ENCODE assay signal across 4 cellular contexts in genomic region chrX:54435121-54435520, GRCh38.
TF ChIP-seq lines count a peak whose summit lies in the region.

No MANE protein-coding gene starts in this region.

TF ChIP-seq in A549, 52 proteins besides CTCF, POLR2A, EP300 and RAD21:
- TF ChIP-seq CEBPB (IDR thresholded peaks at IDR 0.05) (no peak), CHD4 (IDR thresholded peaks at IDR 0.05; ENCODE audit: borderline replicate concordance) (no peak), SMC3 (IDR thresholded peaks at IDR 0.05) (no peak), MAFK (IDR thresholded peaks at IDR 0.05; ENCODE audit: partially characterized antibody) (peak; percentile 65), JUN (IDR thresholded peaks at IDR 0.05) (no peak), MAX (IDR thresholded peaks at IDR 0.05) (no peak), HOXA7 (CRISPR knock-in tag; IDR thresholded peaks at IDR 0.05) (no peak)

TF ChIP-seq in IMR-90, 13 proteins besides CTCF, POLR2A, EP300 and RAD21:
- no peak for TF ChIP-seq CEBPB (IDR thresholded peaks at IDR 0.05; ENCODE audit: low read depth, low read length)
- TF ChIP-seq MAFK (IDR thresholded peaks at IDR 0.05; ENCODE audit: low read depth, low read length), result peak; percentile 38; the same call in 1 of the 2 replicates
- TF ChIP-seq MAZ (IDR thresholded peaks at IDR 0.05; ENCODE audit: borderline replicate concordance, low read depth, low read length), result no peak

TF ChIP-seq in K562, 482 proteins besides CTCF, POLR2A, EP300 and RAD21:
- TF ChIP-seq HNRNPL (IDR thresholded peaks at IDR 0.05; ENCODE audit: low read depth, low read length) (no peak), ZNF316 (IDR thresholded peaks at IDR 0.05) (peak; percentile 73), MAFG (tag; conservative IDR thresholded peaks at IDR 0.05) (0 out of 2 replicates have a peak, but pooled peaks have one; percentile 22), C11orf30 (IDR thresholded peaks at IDR 0.05; ENCODE audit: low read depth) (peak; percentile 55; the same call in 1 of the 2 replicates)

TF ChIP-seq in SK-N-SH treated with all-trans-retinoic acid at 6 μM for 48 hours, 23 proteins besides CTCF, POLR2A, EP300 and RAD21:
- TF ChIP-seq BACH2 (CRISPR knock-in tag; IDR thresholded peaks at IDR 0.05; ENCODE audit: borderline replicate concordance) (no peak), ZFP3 (CRISPR knock-in tag; IDR thresholded peaks at IDR 0.05) (no peak), GLIS3 (CRISPR knock-in tag; IDR thresholded peaks at IDR 0.05) (no peak), SNAI2 (CRISPR knock-in tag; IDR thresholded peaks at IDR 0.05) (no peak), PPARA (CRISPR knock-in tag; IDR thresholded peaks at IDR 0.05; ENCODE audit: borderline replicate concordance) (no peak)
